In genomic region chr6:138592698-138593097, GRCh38 we compare ENCODE assay signal across 1 cellular context.
TF ChIP-seq lines count a peak whose summit lies in the region.

No MANE protein-coding gene starts in this region.

TF ChIP-seq in GM23338, 12 proteins besides CTCF, POLR2A, EP300 and RAD21 (continued from another document):
- TF ChIP-seq REST (IDR thresholded peaks at IDR 0.05; ENCODE audit: unreplicated experiment) (no peak), STAT1 (IDR thresholded peaks at IDR 0.05; ENCODE audit: unreplicated experiment) (no peak), POLR2AphosphoS5 (IDR thresholded peaks at IDR 0.05; ENCODE audit: low read depth) (no peak), NANOG (IDR thresholded peaks at IDR 0.05; ENCODE audit: borderline replicate concordance) (no peak), EZH2 (IDR thresholded peaks at IDR 0.05; ENCODE audit: low read depth, unreplicated experiment) (no peak), ETS1 (IDR thresholded peaks at IDR 0.05) (no peak), CREB1 (CRISPR knock-in tag; IDR thresholded peaks at IDR 0.05; ENCODE audit: low read depth) (no peak), JUNB (IDR thresholded peaks at IDR 0.05; ENCODE audit: unreplicated experiment) (no peak), ZNF114 (CRISPR knock-in tag; IDR thresholded peaks at IDR 0.05) (no peak)
